1 cellular context compared by ENCODE assay signal in the genomic region with DNA sequence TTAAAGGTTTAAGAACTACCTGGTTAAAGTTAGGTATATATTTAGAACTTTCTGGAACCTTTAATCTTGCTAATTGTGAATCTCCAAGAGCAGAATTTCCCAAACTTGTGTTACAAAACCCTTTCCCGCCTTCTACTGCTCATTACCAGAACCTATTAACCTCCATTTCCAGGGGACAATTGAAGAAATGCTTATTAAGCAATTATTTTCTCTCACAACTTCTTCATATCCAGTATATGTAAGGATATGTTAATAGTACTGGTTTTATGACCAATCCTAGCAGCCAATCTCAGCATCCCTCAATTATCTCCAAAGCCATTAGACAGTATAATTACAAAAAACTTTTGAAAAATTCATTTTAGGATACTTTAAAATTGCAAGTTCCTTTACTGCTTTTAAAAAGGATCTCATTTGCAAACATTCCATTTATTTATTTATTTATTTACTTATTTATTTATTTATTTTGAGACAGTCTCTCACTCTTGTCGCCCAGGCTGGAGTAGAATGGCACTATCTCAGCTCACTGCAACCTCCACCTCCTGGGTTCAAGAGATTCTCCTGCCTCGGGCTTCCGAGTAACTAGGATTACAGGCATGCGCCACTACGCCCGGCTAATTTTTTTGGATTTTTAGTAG.
TF ChIP-seq lines count a peak whose summit lies in the region.

No MANE protein-coding gene starts in this region.

TF ChIP-seq in H1, 55 proteins besides CTCF, POLR2A, EP300 and RAD21:
- TF ChIP-seq YY1 (IDR thresholded peaks at IDR 0.05; ENCODE audit: low read depth, low read length) (no peak), MAFK (IDR thresholded peaks at IDR 0.05; ENCODE audit: low read depth, low read length) (peak; percentile 63; the same call in 1 of the 2 replicates), CHD1 (IDR thresholded peaks at IDR 0.05; ENCODE audit: low read depth, low read length) (no peak), SIN3A (conservative IDR thresholded peaks at IDR 0.05 in 1 of 2, IDR thresholded peaks at IDR 0.05 in 1 of 2; ENCODE audit: low read depth in 1 of 2, low read length in 2 of 2) (no peak), ASH2L (IDR thresholded peaks at IDR 0.05; ENCODE audit: low read length) (no peak), CBX5 (IDR thresholded peaks at IDR 0.05; ENCODE audit: low read depth, low read length) (no peak), NANOG (IDR thresholded peaks at IDR 0.05; ENCODE audit: insufficient read depth, low read depth, low read length, poor library complexity, severe bottlenecking) (no peak)
